ENCODE assay signal across 16 cellular contexts in genomic region chr9:7154003-7154619, GRCh38.
"Had no signal": no experiment of that assay in that cellular context is flagged by ENCODE, and none has a peak within 500 bp of the region (broad histone marks: within the 10 kb centered on the region; RNA-seq: fewer than 3 reads in every experiment).

No MANE protein-coding gene starts in this region.

- H3K27ac Mint-ChIP-seq: activated T-helper 2 cell treated with anti-CD3 and anti-CD28 coated beads, Interferon-gamma antibody, Interleukin-2, Interleukin-4, amounts not matched to agents 10 μg/mL and 5 μg/mL and 100 μg/mL, durations not matched to agents 14 hours and 24 hours and 36 hours had no signal

- H3K27ac ChIP-seq: adrenal gland, left lung, skin epidermis had no signal

- ATAC-seq: T-cell had no signal

- DNase-seq: activated CD4-positive, alpha-beta T cell treated with anti-CD3 and anti-CD28 coated beads for 4 hours; activated CD8-positive, alpha-beta memory T cell treated with anti-CD3 and anti-CD28 coated beads for 24 hours; activated naive CD4-positive, alpha-beta T cell treated with anti-CD3 and anti-CD28 coated beads, Interleukin-2, amount 50 U/mL, for 16 hours; dorsolateral prefrontal cortex; head of caudate nucleus; left lung; mesenchymal stem cell; stimulated activated CD4-positive, alpha-beta T cell treated with anti-CD3 and anti-CD28 coated beads, Interleukin-4, amount 100 ng/mL, for 4 hours; T-cell; T1000 had no signal

- H3K9me3 Mint-ChIP-seq: activated T-helper 2 cell treated with anti-CD3 and anti-CD28 coated beads, Interferon-gamma antibody, Interleukin-2, Interleukin-4, amounts not matched to agents 10 μg/mL and 5 μg/mL and 100 μg/mL, durations not matched to agents 14 hours and 24 hours and 36 hours; T-cell had no signal

- FAIRE-seq: keratinocyte, urothelium cell line had no signal

- H3K36me3 ChIP-seq: adrenal gland, left lung had no signal

- H3K27me3 ChIP-seq: adrenal gland, dorsolateral prefrontal cortex, left lung had no signal

- H3K27me3 Mint-ChIP-seq: T-cell had no signal

- H3K9me3 ChIP-seq: adrenal gland, left lung had no signal

- H3K4me3 ChIP-seq: adrenal gland, dorsolateral prefrontal cortex, left lung, skin epidermis had no signal

- H3K4me3 Mint-ChIP-seq: nephron, T-cell had no signal
